21 cellular contexts compared by ENCODE assay signal in genomic region chr19:30391052-30391451, GRCh38. TPM values are rescaled to one million over a fixed set of nuclear protein-coding genes. Genes with fewer than 3 reads are reported as not detected.
"Had no signal": no experiment of that assay in that cellular context is flagged by ENCODE, and none has a peak within 500 bp of the region (broad histone marks: within the 10 kb centered on the region; RNA-seq: fewer than 3 reads in every experiment).

No MANE protein-coding gene starts in this region.

- H3K36me3 ChIP-seq: gastrocnemius medialis, left lung, lower lobe of right lung, neural progenitor cell, prostate gland, right lobe of liver, tibial nerve had no signal

- H3K9me3 ChIP-seq: gastrocnemius medialis, left lung, lower lobe of right lung, prostate gland, right lobe of liver, testis, tibial nerve had no signal

- H3K4me3 ChIP-seq: coronary artery, gastrocnemius medialis, left lung, lower lobe of right lung, prostate gland, right lobe of liver, testis, tibial nerve had no signal

- H3K4me1 ChIP-seq: gastrocnemius medialis, left lung, lower lobe of right lung, parathyroid adenoma, prostate gland, right lobe of liver, testis had no signal

- FAIRE-seq: endometrium had no signal

- H3K27me3 ChIP-seq: neural progenitor cell, right lobe of liver, testis, tibial nerve had no signal

- DNase-seq: cerebellar nuclear complex; effector CD8-positive, alpha-beta T cell; gastrocnemius medialis; islet precursor cell; left lung; lower lobe of right lung; midbrain; stimulated activated CD4-positive, alpha-beta T cell treated with anti-CD3 and anti-CD28 coated beads, Interleukin-4, amount 100 ng/mL, for 24 hours; testis had no signal

- ATAC-seq: esophagus mucosa; gastrocnemius medialis; left lung; lower lobe of right lung; natural killer cell treated with Interleukin-12 subunit alpha and Interleukin-12 subunit beta and Interleukin-15 and Interleukin-18, amount 100 ng/mL, for 72 hours; right lobe of liver; stimulated activated memory B cell treated with anti-CD40 and anti-IgM and Interleukin-4, amounts not matched to agents 10 μg/mL and 1 μg/mL and 100 μg/mL, for 72 hours had no signal

- H3K27ac ChIP-seq: coronary artery, gastrocnemius medialis, left lung, lower lobe of right lung, neural progenitor cell, parathyroid adenoma, prostate gland, right lobe of liver, testis had no signal

RNA-seq across cellular contexts. Expression of gene ZNF536, which starts 18.9 kb away (rescaled TPM):
- total RNA-seq: dermis microvascular lymphatic vessel endothelial cell; fibroblast of villous mesenchyme; natural killer cell treated with Interleukin-12 subunit alpha and Interleukin-12 subunit beta and Interleukin-15 and Interleukin-18, amount 100 ng/mL, for 72 hours had no signal
